17 cellular contexts compared by ENCODE assay signal in genomic region chr13:86986448-86986847, GRCh38.
DNase-seq lines count a peak whose midpoint lies in the region; ATAC-seq and TF ChIP-seq lines count a peak whose summit lies in the region.
"Had no signal": no experiment of that assay in that cellular context is flagged by ENCODE, and none has a peak within 500 bp of the region (broad histone marks: within the 10 kb centered on the region; RNA-seq: fewer than 3 reads in every experiment).

No MANE protein-coding gene starts in this region.

- peak in 1 of 2 donors; percentile 50 for TF ChIP-seq RAD21 in liver (IDR thresholded peaks at IDR 0.05)

- intact Hi-C loops in testis (cut with DNase I; ENCODE audit: low total_unique reads): no loop called here

- H3K4me3 ChIP-seq in liver (ENCODE audit: low read depth in 1 of 3, low read length in 3 of 3) (no peak overlapping the region), testis (no peak overlapping the region)
- H3K4me3 ChIP-seq: Peyer's patch, stomach had no signal

- no peak overlapping the region for H3K27ac ChIP-seq in liver (ENCODE audit: low read depth in 1 of 2, low read length in 2 of 2)
- no peak overlapping the region for H3K27ac ChIP-seq in foreskin keratinocyte
- no peak overlapping the region for H3K27ac ChIP-seq in testis
- H3K27ac ChIP-seq: Peyer's patch, stomach had no signal

- H3K9me3 ChIP-seq in liver (ENCODE audit: control insufficient read depth in 4 of 4, low read length in 3 of 4) (no peaks in the 10 kb centered on the region), testis (no peaks in the 10 kb centered on the region)
- H3K9me3 ChIP-seq: Peyer's patch, stomach had no signal

- H3K4me1 ChIP-seq in liver (ENCODE audit: control insufficient read depth in 4 of 4, insufficient read depth in 4 of 4, low read length in 3 of 4): peaks cover 0 to 3% (median 0%) of the 10 kb centered on the region in 4 donors
- H3K4me1 ChIP-seq in foreskin keratinocyte: no peaks in the 10 kb centered on the region
- no peaks in the 10 kb centered on the region for H3K4me1 ChIP-seq in testis
- H3K4me1 ChIP-seq: Peyer's patch had no signal

- no peak overlapping the region for H3K9ac ChIP-seq in liver (ENCODE audit: low read depth in 1 of 2, low read length in 2 of 2)

- no peak for ATAC-seq in foreskin keratinocyte
- no peak for ATAC-seq in HG02973 (IDR thresholded peaks at IDR 0.05; ENCODE audit: unreplicated experiment)
- ATAC-seq: activated T-cell treated with anti-CD3 and anti-CD28 coated beads, Interleukin-2, amount 50 U/mL, for 4 hours; left ventricle myocardium superior had no signal

- DNase-seq in COLO668 (lab: John Stamatoyannopoulos, UW; ENCODE audit: unreplicated experiment) (peak; percentile 68), NCI-H1105 treated with DMSO at 0.1 percent for 48 hours (lab: John Stamatoyannopoulos, UW) (peak; percentile 84), SHP77 treated with DMSO at 0.1 percent for 48 hours (lab: John Stamatoyannopoulos, UW) (peak; percentile 91), foreskin keratinocyte (no peak), testis (no peak)
- DNase-seq in effector CD8-positive, alpha-beta T cell (lab: John Stamatoyannopoulos, UW): no peak
- DNase-seq: activated CD4-positive, alpha-beta T cell treated with anti-CD3 and anti-CD28 coated beads, Interleukin-2, amount 50 U/mL, for 48 hours; activated T-cell treated with anti-CD3 and anti-CD28 coated beads, Interleukin-2, amount 50 U/mL, for 4 hours; central memory CD4-positive, alpha-beta T cell; effector memory CD4-positive, alpha-beta T cell; left ventricle myocardium superior; NCI-H187; NCI-H526; Peyer's patch; stomach had no signal

- H3K27me3 ChIP-seq in liver (ENCODE audit: control insufficient read depth in 4 of 4, insufficient read depth in 4 of 4, low read length in 3 of 4) (no peaks in the 10 kb centered on the region), foreskin keratinocyte (no peaks in the 10 kb centered on the region), testis (no peaks in the 10 kb centered on the region)
- H3K27me3 ChIP-seq: Peyer's patch, stomach had no signal

- TF ChIP-seq CTCF in liver (IDR thresholded peaks at IDR 0.05; ENCODE audit: low read depth, low read length, missing input control): no peak
- TF ChIP-seq CTCF in foreskin keratinocyte (conservative IDR thresholded peaks at IDR 0.05): no peak
- TF ChIP-seq CTCF in testis (IDR thresholded peaks at IDR 0.05): no peak

- WGBS in liver: 12% methylated on average over 4 of the region's 4 CpGs
- 50 to 61% methylated on average over 4 of the region's 4 CpGs for WGBS in testis, 2 donors

- no peak for TF ChIP-seq POLR2A in testis (IDR thresholded peaks at IDR 0.05)

- no peaks in the 10 kb centered on the region for H3K36me3 ChIP-seq in liver (ENCODE audit: control insufficient read depth in 4 of 4, insufficient read depth in 3 of 4, low read depth in 1 of 4, low read length in 3 of 4)
- no peaks in the 10 kb centered on the region for H3K36me3 ChIP-seq in testis (ENCODE audit: low read depth, missing control alignments)
- H3K36me3 ChIP-seq: Peyer's patch, stomach had no signal

TF ChIP-seq in liver, 16 proteins besides CTCF, POLR2A, EP300 and RAD21:
- TF ChIP-seq JUND (IDR thresholded peaks at IDR 0.05) (peak in 1 of 2 donors; percentile 25), REST (IDR thresholded peaks at IDR 0.05) (peak; percentile 60), FOXA1 (IDR thresholded peaks at IDR 0.05) (peak; percentile 83), ATF3 (IDR thresholded peaks at IDR 0.05) (no peak), FOXA2 (IDR thresholded peaks at IDR 0.05) (peak; percentile 94), ZBTB33 (IDR thresholded peaks at IDR 0.05) (peak; percentile 32), HNF4A (conservative IDR thresholded peaks at IDR 0.05) (peak in 1 of 2 donors; percentile 79), EGR1 (IDR thresholded peaks at IDR 0.05; ENCODE audit: low read depth in 2 of 2) (no peak), YY1 (IDR thresholded peaks at IDR 0.05) (peak; percentile 92), HNF4G (IDR thresholded peaks at IDR 0.05) (no peak), SP1 (IDR thresholded peaks at IDR 0.05) (no peak), MAX (IDR thresholded peaks at IDR 0.05) (peak; percentile 16), NR2F2 (IDR thresholded peaks at IDR 0.05) (no peak), RXRA (IDR thresholded peaks at IDR 0.05) (peak in 1 of 2 donors; percentile 37), GABPA (IDR thresholded peaks at IDR 0.05 in 1 of 2, conservative IDR thresholded peaks at IDR 0.05 in 1 of 2) (no peak), TAF1 (conservative IDR thresholded peaks at IDR 0.05) (no peak)

Comparison
In these comparisons a context has a peak if more than half of its experiments do, and no peak if none do; other contexts are left out.
1. DNase-seq: peak in COLO668 (single experiment), NCI-H1105 treated with DMSO at 0.1 percent for 48 hours (single experiment) and SHP77 treated with DMSO at 0.1 percent for 48 hours (single experiment); none in foreskin keratinocyte (0 of 2), testis (single experiment) and effector CD8-positive, alpha-beta T cell (single experiment).